Comparison of ENCODE assay signal across 12 cellular contexts in the genomic region with DNA sequence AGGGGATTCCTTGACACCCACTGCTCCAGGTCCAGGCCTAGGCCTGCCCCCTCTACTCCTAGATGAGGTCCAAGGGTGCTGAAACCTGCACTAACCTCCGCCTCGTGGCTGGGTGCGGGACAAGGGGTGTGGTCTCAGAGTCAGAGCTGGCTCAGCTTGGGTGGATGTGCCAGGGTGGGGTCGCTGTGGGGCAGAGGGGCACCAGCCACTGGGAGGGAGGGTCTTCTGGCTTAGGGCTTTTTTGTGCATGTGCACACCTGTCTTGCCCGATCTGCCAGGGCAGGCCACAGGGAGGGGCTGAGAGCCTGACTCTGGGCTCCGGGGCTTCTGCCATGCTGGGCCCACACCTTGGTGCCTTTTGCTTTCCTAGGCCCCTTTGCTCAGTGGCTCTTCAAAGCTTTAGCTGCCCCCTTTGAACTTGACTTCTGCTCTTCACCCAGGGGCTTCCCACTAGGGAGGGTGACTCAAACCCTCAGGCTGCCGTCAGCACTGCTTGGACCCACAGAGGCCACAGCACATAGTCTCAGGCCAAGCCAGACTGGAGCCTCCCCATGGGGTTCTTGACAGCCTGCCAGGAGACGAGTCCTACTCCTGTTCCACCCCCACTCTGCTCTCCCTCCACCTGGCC.
DNase-seq lines count a peak whose midpoint lies in the region; ATAC-seq and TF ChIP-seq lines count a peak whose summit lies in the region.
"Had no signal": no experiment of that assay in that cellular context is flagged by ENCODE, and none has a peak within 500 bp of the region (broad histone marks: within the 10 kb centered on the region; RNA-seq: fewer than 3 reads in every experiment).

No MANE protein-coding gene starts in this region.

- CTCF ChIA-PET in activated CD8-positive, alpha-beta T cell treated with anti-CD3 and anti-CD28 coated beads, Interleukin-2, amount 10 ng/mL, durations not matched to agents 7 days and 5 days (lab: Charles Lee), result interaction anchor here (1.4 to 3.5 kb wide), 6 partner anchors 13 to 89 kb away, joined by 4 to 23 read pairs (median 11); no protein-coding TSS in a partner anchor

- peak overlapping the region; percentile 52 for H3K27ac Mint-ChIP-seq in activated CD8-positive, alpha-beta T cell treated with anti-CD3 and anti-CD28 coated beads, Interleukin-2, amount 10 ng/mL, durations not matched to agents 7 days and 5 days
- H3K27ac Mint-ChIP-seq: neural progenitor cell had no signal

- H3K4me1 ChIP-seq in right cardiac atrium (ENCODE audit: control insufficient read depth, insufficient read depth, low read length) (peaks cover 13% of the 10 kb centered on the region), vagina (peaks cover 46% of the 10 kb centered on the region)

- ATAC-seq in right cardiac atrium, result no peak
- peak; percentile 37 for ATAC-seq in activated CD8-positive, alpha-beta T cell treated with anti-CD3 and anti-CD28 coated beads, Interleukin-2, amount 10 ng/mL, durations not matched to agents 7 days and 5 days
- no peak for ATAC-seq in GM21526 (IDR thresholded peaks at IDR 0.05; ENCODE audit: low FRiP score, unreplicated experiment)

- H3K27me3 ChIP-seq in right cardiac atrium (ENCODE audit: control insufficient read depth, insufficient read depth), result no peaks in the 10 kb centered on the region
- no peaks in the 10 kb centered on the region for H3K27me3 ChIP-seq in vagina

- no peak for TF ChIP-seq CTCF in fibroblast of the aortic adventitia (IDR thresholded peaks at IDR 0.05; ENCODE audit: insufficient read depth, low read length)
- TF ChIP-seq CTCF in vagina (IDR thresholded peaks at IDR 0.05), result no peak

- H3K9me3 Mint-ChIP-seq in activated CD8-positive, alpha-beta T cell treated with anti-CD3 and anti-CD28 coated beads, Interleukin-2, amount 10 ng/mL, durations not matched to agents 7 days and 5 days (ENCODE audit: insufficient read depth), result no peaks in the 10 kb centered on the region

- H3K9me3 ChIP-seq in right cardiac atrium (ENCODE audit: control insufficient read depth, low read length), result no peaks in the 10 kb centered on the region
- no peaks in the 10 kb centered on the region for H3K9me3 ChIP-seq in vagina

- TF ChIP-seq POLR2A in vagina (IDR thresholded peaks at IDR 0.05), result no peak

- 82% methylated on average over 8 of the region's 8 CpGs for WGBS in right cardiac atrium

- peaks cover 57% of the 10 kb centered on the region for H3K4me1 Mint-ChIP-seq in activated CD8-positive, alpha-beta T cell treated with anti-CD3 and anti-CD28 coated beads, Interleukin-2, amount 10 ng/mL, durations not matched to agents 7 days and 5 days (ENCODE audit: low read depth)

- H3K27me3 Mint-ChIP-seq in activated CD8-positive, alpha-beta T cell treated with anti-CD3 and anti-CD28 coated beads, Interleukin-2, amount 10 ng/mL, durations not matched to agents 7 days and 5 days (ENCODE audit: low read depth), result no peaks in the 10 kb centered on the region

- H3K4me3 ChIP-seq in right cardiac atrium (ENCODE audit: low read length), result no peak overlapping the region
- H3K4me3 ChIP-seq in fibroblast of the aortic adventitia (ENCODE audit: low read depth, low read length), result no peak overlapping the region
- no peak overlapping the region for H3K4me3 ChIP-seq in vagina
- H3K4me3 ChIP-seq: neural progenitor cell had no signal

- H3K4me3 Mint-ChIP-seq in activated CD8-positive, alpha-beta T cell treated with anti-CD3 and anti-CD28 coated beads, Interleukin-2, amount 10 ng/mL, durations not matched to agents 7 days and 5 days, result no peak overlapping the region
- H3K4me3 Mint-ChIP-seq: neural progenitor cell had no signal

- no peaks in the 10 kb centered on the region for H3K36me3 ChIP-seq in vagina
- H3K36me3 ChIP-seq: neural progenitor cell had no signal

- POLR2A ChIA-PET in activated CD8-positive, alpha-beta T cell treated with anti-CD3 and anti-CD28 coated beads, Interleukin-2, amount 10 ng/mL, durations not matched to agents 7 days and 5 days (lab: Charles Lee), result interaction anchor here (0.6 to 2.5 kb wide), 3 partner anchors 33 to 84 kb away, joined by 3 to 19 read pairs (median 8); no protein-coding TSS in a partner anchor

- H3K27ac ChIP-seq in right cardiac atrium (ENCODE audit: low read length) (no peak overlapping the region), vagina (peak overlapping the region; percentile 52)
- H3K27ac ChIP-seq: epithelial cell of prostate, neural progenitor cell had no signal

- intact Hi-C loops in right cardiac atrium (cut with DNase I), result loop anchor here in 3 of 4 donors (5.0 to 10.0 kb wide), 4 partner anchors 33 to 185 kb away; no protein-coding TSS in a partner anchor
- intact Hi-C loops in cardiac septum (cut with DNase I), result loop anchor here (5.0 to 10.0 kb wide), 2 partner anchors 83 to 405 kb away; a partner anchor contains a TSS
- intact Hi-C loops in vagina (cut with DNase I), result no loop called here
- intact Hi-C loops in head of caudate nucleus (cut with DNase I), result no loop called here

- H3K36me3 Mint-ChIP-seq in activated CD8-positive, alpha-beta T cell treated with anti-CD3 and anti-CD28 coated beads, Interleukin-2, amount 10 ng/mL, durations not matched to agents 7 days and 5 days (ENCODE audit: low read depth), result no peaks in the 10 kb centered on the region
- H3K36me3 Mint-ChIP-seq: neural progenitor cell had no signal

- DNase-seq in right cardiac atrium (peak in 2 of 3 donors; percentile 53 to 57), cardiac septum (ENCODE audit: low spot score) (no peak), fibroblast of the aortic adventitia (ENCODE audit: low read depth) (peak; percentile 28), vagina (ENCODE audit: extremely low spot score in 2 of 2) (no peak), amniotic stem cell (lab: John Stamatoyannopoulos, UW) (no peak), head of caudate nucleus (no peak)
- no peak for DNase-seq in activated CD8-positive, alpha-beta T cell treated with anti-CD3 and anti-CD28 coated beads, Interleukin-2, amount 10 ng/mL, durations not matched to agents 7 days and 5 days
- DNase-seq: NCI-H2029 treated with DMSO at 0.1 percent for 48 hours; stimulated activated CD4-positive, alpha-beta T cell treated with anti-CD3 and anti-CD28 coated beads, Interleukin-1b, Interleukin-23, amount 100 ng/mL, for 48 hours had no signal

Comparison
In these comparisons a context has a peak if more than half of its experiments do, and no peak if none do; other contexts are left out.
1. DNase-seq: peak in right cardiac atrium (2 of 3) and fibroblast of the aortic adventitia (single experiment); none in cardiac septum (single experiment), activated CD8-positive, alpha-beta T cell treated with anti-CD3 and anti-CD28 coated beads, Interleukin-2, amount 10 ng/mL, durations not matched to agents 7 days and 5 days (single experiment), vagina (0 of 2), amniotic stem cell (single experiment) and head of caudate nucleus (0 of 42).
2. intact Hi-C loops: an anchor here in right cardiac atrium (5.0 to 10.0 kb wide) and cardiac septum (5.0 to 10.0 kb wide); none called in vagina and head of caudate nucleus.